17 cellular contexts compared by ENCODE assay signal in the genomic region with DNA sequence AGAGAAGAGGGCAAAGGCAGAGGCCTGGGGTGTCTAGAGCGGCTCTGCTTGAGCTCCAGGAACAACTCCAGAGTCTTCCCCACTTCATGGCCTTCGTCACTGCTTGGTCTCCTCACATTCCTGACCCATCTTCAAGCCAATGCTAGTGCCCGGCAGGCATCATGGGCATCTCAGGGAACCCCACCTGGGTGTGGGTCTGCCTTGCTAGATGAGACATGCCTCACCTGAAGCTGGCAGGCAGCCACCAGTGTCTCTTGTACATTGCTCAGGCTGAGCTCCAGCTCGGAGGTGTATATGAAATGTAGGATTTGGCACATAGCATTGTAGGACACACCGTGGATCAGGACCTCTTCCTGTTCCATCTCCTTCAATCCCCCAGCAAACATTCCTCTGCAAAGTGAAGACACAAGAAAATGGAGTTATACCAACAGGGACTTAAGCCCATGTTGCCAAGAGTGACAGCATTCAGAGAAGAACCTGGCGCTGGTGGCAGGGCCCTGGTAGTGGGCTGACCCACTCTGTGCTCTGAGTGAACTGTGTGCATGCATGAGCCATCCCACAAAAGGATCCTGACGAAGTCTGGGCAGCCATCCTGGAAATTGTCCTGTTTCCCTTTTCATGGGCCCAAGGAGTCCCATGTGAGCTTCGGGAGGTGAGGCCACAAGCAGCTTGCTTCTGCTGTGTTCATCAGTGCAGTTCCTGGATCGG. TPM values are rescaled to one million over a fixed set of nuclear protein-coding genes. Genes with fewer than 3 reads are reported as not detected.
A peak's percentile ranks its signal among the peaks of the same experiment; 100 is the strongest.
DNase-seq lines count a peak whose midpoint lies in the region; ATAC-seq, FAIRE-seq and TF ChIP-seq lines count a peak whose summit lies in the region.
"Had no signal": no experiment of that assay in that cellular context is flagged by ENCODE, and none has a peak within 500 bp of the region (broad histone marks: within the 10 kb centered on the region; RNA-seq: fewer than 3 reads in every experiment).

No MANE protein-coding gene starts in this region.

- FAIRE-seq in K562 (lab: Jason Lieb, UNC): no peak
- FAIRE-seq: GM12891, H1 had no signal

- TF ChIP-seq EP300 in K562 (IDR thresholded peaks at IDR 0.05; ENCODE audit: low read length): no peak

- H3K4me3 ChIP-seq in K562: no peak overlapping the region
- H3K4me3 ChIP-seq: BLaER1, HAP-1 had no signal

- 0 out of 4 replicates have a peak overlapping the region, but pooled peaks of 1 of the 2 experiments have one; percentile 6 for H3K9ac ChIP-seq in K562 (ENCODE audit: insufficient read depth in 1 of 2, low read depth in 2 of 2, low read length in 2 of 2)
- H3K9ac ChIP-seq: BLaER1 had no signal

- no peak overlapping the region for H3K27ac ChIP-seq in K562 (ENCODE audit: extremely low read depth, low read depth, low read length)
- H3K27ac ChIP-seq: BLaER1, HL-60 had no signal

- TF ChIP-seq POLR2A in K562 (conservative IDR thresholded peaks at IDR 0.05): no peak

- H3K9me1 ChIP-seq in K562 (ENCODE audit: control insufficient read depth, insufficient read depth, low read length): no peaks in the 10 kb centered on the region

- H3K36me3 ChIP-seq in K562 (ENCODE audit: control insufficient read depth, insufficient read depth, low read length): peaks cover 3% of the 10 kb centered on the region; the same call in 1 of the 3 replicates

- no peaks in the 10 kb centered on the region for H3K79me2 ChIP-seq in K562 (ENCODE audit: control insufficient read depth, insufficient read depth, low read length)

- no peak for ATAC-seq in activated T-cell treated with anti-CD3 and anti-CD28 coated beads, Interleukin-2, amount 50 U/mL, for 72 hours (replicated peaks in 1 of 2)
- no peak for ATAC-seq in K562

- no peak overlapping the region for H2AFZ ChIP-seq in K562 (ENCODE audit: low read depth, low read length)

- peaks cover 2 to 7% of the 10 kb centered on the region in 2 donors for H3K36me3 Mint-ChIP-seq in activated T-cell treated with anti-CD3 and anti-CD28 coated beads, Interleukin-2, amount 50 U/mL, for 72 hours (ENCODE audit: insufficient read depth in 2 of 2)
- H3K36me3 Mint-ChIP-seq in nephron progenitor cell (ENCODE audit: low read depth): peaks cover 25% of the 10 kb centered on the region

- no peak for DNase-seq in activated T-cell treated with anti-CD3 and anti-CD28 coated beads, Interleukin-2, amount 50 U/mL, for 72 hours
- no peak for DNase-seq in activated T-cell treated with anti-CD3 and anti-CD28 coated beads, Interleukin-2, amount 50 U/mL, for 1 hour
- DNase-seq in K562 (ENCODE audit: extremely low read depth in 1 of 4, low spot score in 3 of 4) (peak in 1 of 4 experiments; percentile 24), medulla oblongata (ENCODE audit: extremely low spot score) (peak; percentile 44), GM13977 (ENCODE audit: low spot score) (no peak), NOMO-1 treated with DMSO at 0.1 percent for 48 hours (lab: John Stamatoyannopoulos, UW; ENCODE audit: unreplicated experiment) (no peak), nephron progenitor cell (no peak)
- DNase-seq: 8988T, AML-193, Calu3, DMS 273 treated with DMSO at 0.1 percent for 48 hours, DMS79 had no signal

- TF ChIP-seq CTCF in K562 (IDR thresholded peaks at IDR 0.05 in 2 of 3, conservative IDR thresholded peaks at IDR 0.05 in 1 of 3; ENCODE audit: insufficient read depth in 2 of 3, low read depth in 1 of 3, low read length in 3 of 3) (no peak), GM13977 (IDR thresholded peaks at IDR 0.05; ENCODE audit: extremely low read depth, insufficient read depth, missing control alignments) (no peak), nephron progenitor cell (IDR thresholded peaks at IDR 0.05) (no peak)

- CTCF ChIA-PET in K562 (lab: Yijun Ruan, JAX; ENCODE audit: low intra/inter-chr PET ratio): no interaction called here

- H3K27me3 ChIP-seq in K562 (ENCODE audit: control insufficient read depth in 2 of 2, insufficient read depth in 2 of 2, low read length in 2 of 2): no peaks in the 10 kb centered on the region
- H3K27me3 ChIP-seq: BLaER1 had no signal

- no peaks in the 10 kb centered on the region for H3K27me3 Mint-ChIP-seq in activated T-cell treated with anti-CD3 and anti-CD28 coated beads, Interleukin-2, amount 50 U/mL, for 72 hours (ENCODE audit: low read depth)
- H3K27me3 Mint-ChIP-seq in nephron progenitor cell (ENCODE audit: low read depth, poor library complexity): no peaks in the 10 kb centered on the region

- H3K4me1 Mint-ChIP-seq in activated T-cell treated with anti-CD3 and anti-CD28 coated beads, Interleukin-2, amount 50 U/mL, for 72 hours (ENCODE audit: low read depth): peaks cover 57% of the 10 kb centered on the region
- peaks cover 16% of the 10 kb centered on the region for H3K4me1 Mint-ChIP-seq in nephron progenitor cell

- POLR2A ChIA-PET in K562 (lab: Yijun Ruan, JAX): interaction anchor here (0.6 to 5.6 kb wide), 10 partner anchors 9 to 301 kb away, joined by 3 to 46 read pairs (median 3); no protein-coding TSS in a partner anchor

- no TSS peak for BruUV-seq in K562 (replicated peaks; lab: Mats Ljungman, UMichigan)

- no peak for TF ChIP-seq RAD21 in K562 (CRISPR knock-in tag; conservative IDR thresholded peaks at IDR 0.05 in 1 of 2, IDR thresholded peaks at IDR 0.05 in 1 of 2)

- H4K20me1 ChIP-seq in K562 (replicated peaks; ENCODE audit: control insufficient read depth, insufficient read depth, low read length): peaks cover 16% of the 10 kb centered on the region
- H4K20me1 ChIP-seq: BLaER1 had no signal

- no peak overlapping the region for H3K4me3 Mint-ChIP-seq in activated T-cell treated with anti-CD3 and anti-CD28 coated beads, Interleukin-2, amount 50 U/mL, for 72 hours
- no peak overlapping the region for H3K4me3 Mint-ChIP-seq in nephron progenitor cell

- in situ Hi-C loops in K562 (cut with MboI): no loop called here
- in situ Hi-C loops in GM13977 (cut with MboI; ENCODE audit: low pct_unique_long_range_greater_than_20kb, low sequenced_read_pairs, unreplicated experiment): no loop called here

- H3K27ac Mint-ChIP-seq in activated T-cell treated with anti-CD3 and anti-CD28 coated beads, Interleukin-2, amount 50 U/mL, for 72 hours: peak overlapping the region; percentile 67
- H3K27ac Mint-ChIP-seq in nephron progenitor cell: no peak overlapping the region

- 46% methylated on average over 9 of the region's 9 CpGs for WGBS in K562 (ENCODE audit: insufficient coverage, low coverage, missing lambda C conversion rate)

- intact Hi-C loops in K562 (cut with micrococcal nuclease): no loop called here

- H3K9me3 Mint-ChIP-seq in activated T-cell treated with anti-CD3 and anti-CD28 coated beads, Interleukin-2, amount 50 U/mL, for 72 hours: no peaks in the 10 kb centered on the region
- no peaks in the 10 kb centered on the region for H3K9me3 Mint-ChIP-seq in nephron progenitor cell

- peaks cover 12 to 13% of the 10 kb centered on the region in 2 experiments; a peak in 4 of 5 replicates for H3K4me1 ChIP-seq in K562 (replicated peaks in 1 of 2; ENCODE audit: control insufficient read depth in 2 of 2, insufficient read depth in 2 of 2, low read length in 2 of 2)
- H3K4me1 ChIP-seq: HAP-1 had no signal

- H3K9me3 ChIP-seq in K562 (replicated peaks; ENCODE audit: control insufficient read depth, insufficient read depth, low read depth, low read length): no peaks in the 10 kb centered on the region
- H3K9me3 ChIP-seq: BLaER1, HAP-1 had no signal

- no peak overlapping the region for H3K4me2 ChIP-seq in K562 (ENCODE audit: insufficient read depth, low read length)
- H3K4me2 ChIP-seq: BLaER1 had no signal

RNA-seq across cellular contexts. Expression of gene KLHL22, which starts 24.3 kb away (rescaled TPM):
- 10 to 100 TPM; 21.4 to 26.5 TPM for total RNA-seq in activated T-cell treated with anti-CD3 and anti-CD28 coated beads, Interleukin-2, amount 50 U/mL, for 72 hours
- total RNA-seq in K562 (2011; cell fraction: chromatin; rRNA removed; ENCODE audit: low replicate concordance): 116 and 152 TPM in 2 replicates
- 68.5 and 75.0 TPM in 2 replicates for total RNA-seq in K562 (2011; cell fraction: nucleolus; rRNA removed)
- 88.1 and 101 TPM in 2 replicates for total RNA-seq in K562 (2011; cell fraction: nucleoplasm; rRNA removed)
- total RNA-seq in K562 (2014; rRNA removed): 15.1 and 15.6 TPM in 2 replicates
- 13.5 and 15.3 TPM in 2 replicates for total RNA-seq in K562 (2014; rRNA removed; fragmentation: Illumina TruSeq; extraction: Trizol)
- total RNA-seq in K562 (2015; rRNA removed; fragmentation: Illumina TruSeq; extraction: Trizol): 15.2 and 15.7 TPM in 2 replicates
- total RNA-seq in K562 (2021): 20.1 and 21.1 TPM in 2 replicates
- polyA plus RNA-seq in K562 (2011; rRNA removed): 25.6 and 43.0 TPM in 2 replicates
- polyA plus RNA-seq in K562 (2011; cell fraction: cytosol; rRNA removed): 24.5 and 36.2 TPM in 2 replicates
- 73.7 and 92.5 TPM in 2 replicates for polyA plus RNA-seq in K562 (2011; cell fraction: nucleus; rRNA removed)
- 15.0 and 42.6 TPM in 2 replicates for polyA plus RNA-seq in K562 (2012)
- 15.4 and 16.5 TPM in 2 replicates for polyA plus RNA-seq in K562 (2014; fragmentation: Illumina TruSeq; extraction: Trizol)
- 1 to 10 TPM; 1.3 to 1.8 TPM for polyA plus RNA-seq in K562 (2014; fragmentation: Nextera tagmentation; extraction: Ambion mirVana)
- 15.8 and 18.6 TPM in 2 replicates for polyA plus RNA-seq in K562 (2014; rRNA removed)
- polyA minus RNA-seq in K562 (2011; rRNA and poly(A)+ RNA removed): 24.1 and 42.3 TPM in 2 replicates
- polyA minus RNA-seq in K562 (2011; cell fraction: cytosol; rRNA and poly(A)+ RNA removed): 13.4 and 21.4 TPM in 2 replicates
- polyA minus RNA-seq in K562 (2011; cell fraction: nucleus; rRNA and poly(A)+ RNA removed): 36.2 and 65.9 TPM in 2 replicates

RNA-seq across cellular contexts. Expression of gene SCARF2, which starts 33.7 kb away (rescaled TPM):
- total RNA-seq in activated T-cell treated with anti-CD3 and anti-CD28 coated beads, Interleukin-2, amount 50 U/mL, for 72 hours: 1 to 10 TPM; 1.0 to 1.4 TPM
- 0.65 TPM in 1 of 2 replicates, not detected in the other for total RNA-seq in K562 (2011; cell fraction: chromatin; rRNA removed; ENCODE audit: low replicate concordance)
- total RNA-seq in K562 (2011; cell fraction: nucleolus; rRNA removed): 0.50 and 0.92 TPM in 2 replicates
- 0.15 TPM in 2 replicates for total RNA-seq in K562 (2011; cell fraction: nucleoplasm; rRNA removed)
- total RNA-seq in K562 (2014; rRNA removed) (0.20 and 0.32 TPM in 2 replicates), K562 (2014; rRNA removed; fragmentation: Illumina TruSeq; extraction: Trizol) (not detected in 2 replicates), K562 (2015; rRNA removed; fragmentation: Illumina TruSeq; extraction: Trizol) (not detected in 2 replicates), K562 (2021) (0.13 and 0.29 TPM in 2 replicates)
- polyA plus RNA-seq in K562 (2011; rRNA removed) (0.06 and 0.26 TPM in 2 replicates), K562 (2014; fragmentation: Illumina TruSeq; extraction: Trizol) (not detected in 2 replicates), K562 (2014; fragmentation: Nextera tagmentation; extraction: Ambion mirVana) (not detected), K562 (2014; rRNA removed) (0.13 and 0.23 TPM in 2 replicates)
- 0.15 and 0.25 TPM in 2 replicates for polyA plus RNA-seq in K562 (2011; cell fraction: cytosol; rRNA removed)
- polyA plus RNA-seq in K562 (2011; cell fraction: nucleus; rRNA removed): 0.61 and 0.65 TPM in 2 replicates
- polyA plus RNA-seq in K562 (2012): 0.21 and 1.3 TPM in 2 replicates
- polyA minus RNA-seq in K562 (2011; rRNA and poly(A)+ RNA removed): not detected in 2 replicates
- not detected in 2 replicates for polyA minus RNA-seq in K562 (2011; cell fraction: cytosol; rRNA and poly(A)+ RNA removed)
- 0.22 and 0.27 TPM in 2 replicates for polyA minus RNA-seq in K562 (2011; cell fraction: nucleus; rRNA and poly(A)+ RNA removed)

RNA-seq across cellular contexts. Expression of gene MED15, which starts 36.1 kb away (rescaled TPM):
- total RNA-seq in activated T-cell treated with anti-CD3 and anti-CD28 coated beads, Interleukin-2, amount 50 U/mL, for 72 hours: 100 to 1,000 TPM; 106 to 113 TPM
- total RNA-seq in K562 (2011; cell fraction: chromatin; rRNA removed; ENCODE audit: low replicate concordance): 482 and 971 TPM in 2 replicates
- 663 TPM in 2 replicates for total RNA-seq in K562 (2011; cell fraction: nucleolus; rRNA removed)
- 469 and 476 TPM in 2 replicates for total RNA-seq in K562 (2011; cell fraction: nucleoplasm; rRNA removed)
- total RNA-seq in K562 (2014; rRNA removed) (72.6 and 103 TPM in 2 replicates), K562 (2014; rRNA removed; fragmentation: Illumina TruSeq; extraction: Trizol) (26.1 and 26.4 TPM in 2 replicates), K562 (2015; rRNA removed; fragmentation: Illumina TruSeq; extraction: Trizol) (59.2 and 60.1 TPM in 2 replicates), K562 (2021) (264 and 271 TPM in 2 replicates)
- polyA plus RNA-seq in K562 (2011; rRNA removed) (40.4 and 111 TPM in 2 replicates), K562 (2014; fragmentation: Illumina TruSeq; extraction: Trizol) (76.0 and 122 TPM in 2 replicates), K562 (2014; fragmentation: Nextera tagmentation; extraction: Ambion mirVana) (1 to 10 TPM; 4.0 to 5.2 TPM), K562 (2014; rRNA removed) (102 and 130 TPM in 2 replicates)
- polyA plus RNA-seq in K562 (2011; cell fraction: cytosol; rRNA removed): 75.5 and 117 TPM in 2 replicates
- 369 and 471 TPM in 2 replicates for polyA plus RNA-seq in K562 (2011; cell fraction: nucleus; rRNA removed)
- polyA plus RNA-seq in K562 (2012): 148 and 229 TPM in 2 replicates
- 98.8 and 108 TPM in 2 replicates for polyA minus RNA-seq in K562 (2011; rRNA and poly(A)+ RNA removed)
- polyA minus RNA-seq in K562 (2011; cell fraction: cytosol; rRNA and poly(A)+ RNA removed): 188 and 326 TPM in 2 replicates
- 310 and 409 TPM in 2 replicates for polyA minus RNA-seq in K562 (2011; cell fraction: nucleus; rRNA and poly(A)+ RNA removed)
